In the genomic region with DNA sequence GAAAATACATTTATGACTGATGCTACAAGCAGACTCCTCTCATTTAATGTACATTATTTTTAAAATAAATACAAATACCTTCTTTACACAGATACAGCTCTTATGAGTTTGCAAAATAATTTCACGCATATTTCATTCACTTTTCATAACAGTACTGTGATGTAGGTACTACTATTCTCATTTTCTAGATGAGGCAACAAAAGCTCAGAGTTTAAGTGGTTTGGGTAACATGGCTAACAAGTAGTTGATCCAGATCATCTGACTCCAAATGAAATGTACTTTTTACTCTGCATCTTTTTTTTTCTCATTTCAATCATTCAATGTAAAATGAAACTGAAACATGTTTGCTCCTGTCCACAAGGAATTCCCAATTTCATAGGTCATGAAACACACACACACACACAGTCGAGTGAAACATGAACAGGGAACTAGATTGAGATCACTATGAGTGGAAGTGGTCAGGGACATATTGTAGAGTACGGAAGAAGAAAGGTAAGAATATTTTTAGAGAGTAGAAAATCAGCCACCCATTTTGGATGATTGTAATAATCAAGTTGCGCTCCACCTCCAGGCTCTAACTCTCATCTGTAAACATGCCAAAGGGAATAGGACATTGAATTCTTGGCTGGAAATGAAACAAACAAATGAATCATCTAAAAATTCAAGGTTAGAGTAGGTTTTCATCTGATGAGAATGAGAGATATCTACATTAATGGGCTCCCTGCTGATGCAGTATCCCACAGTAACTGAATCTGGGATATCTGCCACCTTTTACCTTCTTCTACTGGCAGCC, we compare ENCODE assay signal across 13 cellular contexts.
A peak's percentile ranks its signal among the peaks of the same experiment; 100 is the strongest.
DNase-seq lines count a peak whose midpoint lies in the region; ATAC-seq, FAIRE-seq and TF ChIP-seq lines count a peak whose summit lies in the region.
"Had no signal": no experiment of that assay in that cellular context is flagged by ENCODE, and none has a peak within 500 bp of the region (broad histone marks: within the 10 kb centered on the region; RNA-seq: fewer than 3 reads in every experiment).

No MANE protein-coding gene starts in this region.

- H3K27me3 Mint-ChIP-seq in astrocyte (ENCODE audit: low read depth, unreplicated experiment): no peaks in the 10 kb centered on the region

- H3K27me3 ChIP-seq in astrocyte (ENCODE audit: insufficient read depth, low read length) (no peaks in the 10 kb centered on the region), right lobe of liver (no peaks in the 10 kb centered on the region)
- H3K27me3 ChIP-seq: sigmoid colon had no signal

- H3K79me2 ChIP-seq in astrocyte (ENCODE audit: insufficient read depth, low read length): no peaks in the 10 kb centered on the region

- intact Hi-C loops in right lobe of liver (cut with DNase I): no loop called here

- H3K9me3 ChIP-seq in astrocyte (ENCODE audit: insufficient read depth, low read depth, low read length) (no peaks in the 10 kb centered on the region), right lobe of liver (no peaks in the 10 kb centered on the region)
- H3K9me3 ChIP-seq: sigmoid colon had no signal

- no peak for FAIRE-seq in astrocyte (lab: Jason Lieb, UNC)

- no peak overlapping the region for H2AFZ ChIP-seq in astrocyte (ENCODE audit: low read depth, low read length)

- no peak for TF ChIP-seq POLR2A in right lobe of liver (IDR thresholded peaks at IDR 0.05)

- no peaks in the 10 kb centered on the region for H4K20me1 ChIP-seq in astrocyte (ENCODE audit: insufficient read depth, low read length)

- DNase-seq in astrocyte (ENCODE audit: low read depth) (peak; percentile 74), right lobe of liver (no peak), NCI-H1436 (lab: John Stamatoyannopoulos, UW) (no peak), NCI-H1930 (lab: John Stamatoyannopoulos, UW) (no peak), pons (ENCODE audit: low spot score) (no peak)
- no peak for DNase-seq in stimulated activated naive CD4-positive, alpha-beta T cell (lab: John Stamatoyannopoulos, UW)
- DNase-seq: endodermal cell, NCI-H510A, sigmoid colon had no signal

- H3K4me3 ChIP-seq in astrocyte (ENCODE audit: insufficient read depth, low read depth, low read length) (no peak overlapping the region), right lobe of liver (peak overlapping the region; percentile 12 to 42 (median 42))
- H3K4me3 ChIP-seq: sigmoid colon had no signal

- H3K27ac ChIP-seq in astrocyte (ENCODE audit: low read depth, low read length) (peak overlapping the region; percentile 46), right lobe of liver (peak overlapping the region; percentile 43 to 75 (median 52))
- H3K27ac ChIP-seq: HL-60, sigmoid colon had no signal

- no peak overlapping the region for H3K4me3 Mint-ChIP-seq in astrocyte (ENCODE audit: unreplicated experiment)
- H3K4me3 Mint-ChIP-seq: endodermal cell had no signal

- WGBS in right lobe of liver (ENCODE audit: insufficient coverage, low coverage, low lambda C conversion rate, missing lambda C conversion rate): 20% methylated on average over 4 of the region's 4 CpGs

- H3K27ac Mint-ChIP-seq in astrocyte (ENCODE audit: unreplicated experiment): peak overlapping the region; percentile 54
- H3K27ac Mint-ChIP-seq: activated T-helper 2 cell treated with anti-CD3 and anti-CD28 coated beads, Interferon-gamma antibody, Interleukin-2, Interleukin-4, amounts not matched to agents 10 μg/mL and 5 μg/mL and 100 μg/mL, durations not matched to agents 14 hours and 24 hours and 36 hours; endodermal cell had no signal

- H3K9me3 Mint-ChIP-seq in astrocyte (ENCODE audit: unreplicated experiment): no peaks in the 10 kb centered on the region
- H3K9me3 Mint-ChIP-seq: activated T-helper 2 cell treated with anti-CD3 and anti-CD28 coated beads, Interferon-gamma antibody, Interleukin-2, Interleukin-4, amounts not matched to agents 10 μg/mL and 5 μg/mL and 100 μg/mL, durations not matched to agents 14 hours and 24 hours and 36 hours; endodermal cell had no signal

- H3K4me1 ChIP-seq in astrocyte (ENCODE audit: insufficient read depth, low read length) (peaks cover 24% of the 10 kb centered on the region), right lobe of liver (peaks cover 0 to 5% (median 0%) of the 10 kb centered on the region in 4 donors)
- H3K4me1 ChIP-seq: sigmoid colon had no signal

- no peak overlapping the region for H3K9ac ChIP-seq in astrocyte (ENCODE audit: low read length)

- H3K36me3 ChIP-seq in astrocyte (ENCODE audit: insufficient read depth, low read length) (no peaks in the 10 kb centered on the region), right lobe of liver (no peaks in the 10 kb centered on the region)
- H3K36me3 ChIP-seq: sigmoid colon had no signal

- H3K36me3 Mint-ChIP-seq in astrocyte (ENCODE audit: low read depth, unreplicated experiment): no peaks in the 10 kb centered on the region

- H3K4me2 ChIP-seq in astrocyte (ENCODE audit: low read length): peak overlapping the region; percentile 34

- ATAC-seq in GM18499 (IDR thresholded peaks at IDR 0.05; ENCODE audit: insufficient read depth, unreplicated experiment) (peak; percentile 45), HG03103 (IDR thresholded peaks at IDR 0.05; ENCODE audit: low read depth, unreplicated experiment) (peak; percentile 62), right lobe of liver (peak; percentile 66 to 80 (median 72))

- peaks cover 25% of the 10 kb centered on the region for H3K4me1 Mint-ChIP-seq in astrocyte (ENCODE audit: low read depth, unreplicated experiment)
- H3K4me1 Mint-ChIP-seq: endodermal cell had no signal

- TF ChIP-seq CTCF in astrocyte (IDR thresholded peaks at IDR 0.05; ENCODE audit: insufficient read depth, low read depth, low read length) (no peak), right lobe of liver (IDR thresholded peaks at IDR 0.05) (no peak)
